Comparison of ENCODE assay signal across 10 cellular contexts in genomic region chr14:29926228-29926627, GRCh38. TPM values are rescaled to one million over a fixed set of nuclear protein-coding genes. Genes with fewer than 3 reads are reported as not detected.
DNase-seq lines count a peak whose midpoint lies in the region; ATAC-seq and TF ChIP-seq lines count a peak whose summit lies in the region.
"Had no signal": no experiment of that assay in that cellular context is flagged by ENCODE, and none has a peak within 500 bp of the region (broad histone marks: within the 10 kb centered on the region; RNA-seq: fewer than 3 reads in every experiment).

No MANE protein-coding gene starts in this region.

- peaks cover 20% of the 10 kb centered on the region for H3K4me1 ChIP-seq in cardiac muscle cell (ENCODE audit: low read depth)
- H3K4me1 ChIP-seq in mesodermal cell (ENCODE audit: control insufficient read depth, insufficient read depth, low read length, poor library complexity, severe bottlenecking): peaks cover 23% of the 10 kb centered on the region
- peaks cover 2% of the 10 kb centered on the region for H3K4me1 ChIP-seq in urinary bladder (ENCODE audit: insufficient read depth)
- no peaks in the 10 kb centered on the region for H3K4me1 ChIP-seq in CD8-positive, alpha-beta memory T cell (ENCODE audit: insufficient read depth, low read length)

- H3K9me3 ChIP-seq in cardiac muscle cell (ENCODE audit: low read depth) (no peaks in the 10 kb centered on the region), mesodermal cell (ENCODE audit: control insufficient read depth, low read length) (no peaks in the 10 kb centered on the region)
- no peaks in the 10 kb centered on the region for H3K9me3 ChIP-seq in CD8-positive, alpha-beta memory T cell (ENCODE audit: low read length)

- no peak for TF ChIP-seq CTCF in cardiac muscle cell (IDR thresholded peaks at IDR 0.05; ENCODE audit: low read depth, low read length)

- POLR2A ChIA-PET in CD8-positive, alpha-beta memory T cell (lab: Charles Lee): no interaction called here

- H3K36me3 ChIP-seq in cardiac muscle cell (no peaks in the 10 kb centered on the region), mesodermal cell (ENCODE audit: control insufficient read depth, insufficient read depth, low read length) (no peaks in the 10 kb centered on the region), urinary bladder (ENCODE audit: insufficient read depth) (no peaks in the 10 kb centered on the region)
- H3K36me3 ChIP-seq in CD8-positive, alpha-beta memory T cell (ENCODE audit: insufficient read depth, low read length): no peaks in the 10 kb centered on the region

- H3K36me3 Mint-ChIP-seq in central memory CD8-positive, alpha-beta T cell (ENCODE audit: insufficient read depth): no peaks in the 10 kb centered on the region
- H3K36me3 Mint-ChIP-seq in CD8-positive, alpha-beta memory T cell: no peaks in the 10 kb centered on the region

- H3K27ac Mint-ChIP-seq in central memory CD8-positive, alpha-beta T cell (ENCODE audit: low read depth): no peak overlapping the region
- H3K27ac Mint-ChIP-seq in CD8-positive, alpha-beta memory T cell: peak overlapping the region in 1 of 8 donors; percentile 61

- intact Hi-C loops in Right ventricle myocardium superior (cut with DNase I): loop anchor here (10.0 kb wide), 1 partner anchor 211 kb away; no protein-coding TSS in a partner anchor

- peaks cover 23% of the 10 kb centered on the region for H3K27me3 Mint-ChIP-seq in central memory CD8-positive, alpha-beta T cell
- peaks cover 31 to 34% of the 10 kb centered on the region in 2 donors for H3K27me3 Mint-ChIP-seq in CD8-positive, alpha-beta memory T cell

- H3K9me3 Mint-ChIP-seq in central memory CD8-positive, alpha-beta T cell: peaks cover 27% of the 10 kb centered on the region
- H3K9me3 Mint-ChIP-seq in CD8-positive, alpha-beta memory T cell: peaks cover 11 to 28% (median 14%) of the 10 kb centered on the region in 5 donors

- H3K4me3 Mint-ChIP-seq in central memory CD8-positive, alpha-beta T cell: peak overlapping the region; percentile 49
- peak overlapping the region in 1 of 7 donors; percentile 26 for H3K4me3 Mint-ChIP-seq in CD8-positive, alpha-beta memory T cell

- H3K4me3 ChIP-seq in cardiac muscle cell (peak overlapping the region; percentile 99), mesodermal cell (ENCODE audit: extremely low read depth, insufficient read depth, low read length, poor library complexity, severe bottlenecking) (peak overlapping the region; percentile 72), urinary bladder (ENCODE audit: low read depth, low read length) (peak overlapping the region; percentile 91)
- H3K4me3 ChIP-seq in CD8-positive, alpha-beta memory T cell (ENCODE audit: low read length): no peak overlapping the region

- DNase-seq in cardiac muscle cell (ENCODE audit: low read depth in 1 of 2, low spot score in 1 of 2) (peak; percentile 9 to 39), Right ventricle myocardium superior (no peak), T-helper 9 cell (no peak)
- no peak for DNase-seq in central memory CD8-positive, alpha-beta T cell (ENCODE audit: low spot score in 2 of 2)
- no peak for DNase-seq in CD8-positive, alpha-beta memory T cell
- DNase-seq: foreskin keratinocyte; stimulated activated naive CD4-positive, alpha-beta T cell had no signal

- WGBS in mesodermal cell (ENCODE audit: insufficient coverage in 2 of 2), 2 experiments: 0 to 7% methylated on average over 4 to 6 of the region's 8 CpGs
- 7% methylated on average over 8 of the region's 8 CpGs for WGBS in urinary bladder

- ATAC-seq in Right ventricle myocardium superior (ENCODE audit: poor library complexity) (no peak), GM19463 (IDR thresholded peaks at IDR 0.05; ENCODE audit: unreplicated experiment) (no peak)
- ATAC-seq in central memory CD8-positive, alpha-beta T cell (replicated peaks; ENCODE audit: extremely low read depth, poor library complexity, severe bottlenecking): no peak

- H3K27me3 ChIP-seq in cardiac muscle cell: no peaks in the 10 kb centered on the region
- H3K27me3 ChIP-seq in CD8-positive, alpha-beta memory T cell (ENCODE audit: insufficient read depth, low read length, poor library complexity, severe bottlenecking): peaks cover 6% of the 10 kb centered on the region

- CTCF ChIA-PET in CD8-positive, alpha-beta memory T cell (lab: Charles Lee): no interaction called here

- H3K4me1 Mint-ChIP-seq in central memory CD8-positive, alpha-beta T cell: peaks cover 6% of the 10 kb centered on the region
- peaks cover 5 to 8% (median 8%) of the 10 kb centered on the region in 3 donors for H3K4me1 Mint-ChIP-seq in CD8-positive, alpha-beta memory T cell

- H3K27ac ChIP-seq in cardiac muscle cell (peak overlapping the region; percentile 80), mesodermal cell (ENCODE audit: low read depth, low read length, severe bottlenecking) (peak overlapping the region; percentile 5), urinary bladder (ENCODE audit: low read depth) (no peak overlapping the region)
- no peak overlapping the region for H3K27ac ChIP-seq in CD8-positive, alpha-beta memory T cell (ENCODE audit: low read depth, low read length)
- H3K27ac ChIP-seq: foreskin keratinocyte had no signal

RNA-seq across cellular contexts. Expression of gene PRKD1, which starts 1.4 kb away (rescaled TPM):
- total RNA-seq in cardiac muscle cell: 15.7 and 17.9 TPM in 2 replicates
- 15.2 and 31.5 TPM in 2 replicates for polyA plus RNA-seq in cardiac muscle cell
- total RNA-seq in Right ventricle myocardium superior: 4.0 TPM
- 19.8 TPM for polyA plus RNA-seq in mesodermal cell (2013, experiment 1 of 2)
- polyA plus RNA-seq in mesodermal cell (2013, experiment 2 of 2): 16.4 TPM
- 27.7 TPM for total RNA-seq in urinary bladder
- 17.7 TPM for polyA plus RNA-seq in urinary bladder
- not detected for total RNA-seq in CD8-positive, alpha-beta memory T cell
- polyA plus RNA-seq in CD8-positive, alpha-beta memory T cell: not detected

Comparison
In these comparisons a context has a peak if more than half of its experiments do, and no peak if none do; other contexts are left out.
1. DNase-seq: peak in cardiac muscle cell (2 of 2); none in Right ventricle myocardium superior (single experiment), central memory CD8-positive, alpha-beta T cell (0 of 2), CD8-positive, alpha-beta memory T cell (0 of 5) and T-helper 9 cell (single experiment).
2. H3K27ac ChIP-seq: peak in cardiac muscle cell (single experiment) and mesodermal cell (single experiment); none in urinary bladder (single experiment) and CD8-positive, alpha-beta memory T cell (single experiment).